8 cellular contexts compared by ENCODE assay signal in the genomic region with DNA sequence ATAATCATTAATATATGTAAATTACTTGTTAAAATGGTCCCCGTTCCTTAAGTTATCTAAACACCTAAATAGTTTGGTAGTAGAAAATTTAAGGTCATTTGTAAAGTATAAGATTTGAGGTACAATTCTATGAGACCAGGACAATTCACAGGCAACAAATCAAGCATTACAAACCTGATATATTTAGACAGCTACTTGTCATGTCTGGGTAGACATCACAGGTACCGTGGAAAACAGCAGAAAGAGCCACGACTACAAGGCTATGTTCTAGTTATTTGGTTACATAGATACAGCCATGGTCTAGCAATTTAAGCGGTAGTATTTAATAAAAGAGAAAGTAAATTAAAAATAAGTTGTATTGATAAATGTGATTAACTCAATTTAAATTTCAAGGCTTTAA.
"Had no signal": no experiment of that assay in that cellular context is flagged by ENCODE, and none has a peak within 500 bp of the region (broad histone marks: within the 10 kb centered on the region; RNA-seq: fewer than 3 reads in every experiment).

No MANE protein-coding gene starts in this region.

- H3K27ac ChIP-seq: HL-60 had no signal

- H3K4me3 ChIP-seq: GM23338 had no signal

- FAIRE-seq: H1, H54, HepG2 had no signal

- DNase-seq: H9, HCEC 1CT, KBM-7 had no signal
